In the genomic region with DNA sequence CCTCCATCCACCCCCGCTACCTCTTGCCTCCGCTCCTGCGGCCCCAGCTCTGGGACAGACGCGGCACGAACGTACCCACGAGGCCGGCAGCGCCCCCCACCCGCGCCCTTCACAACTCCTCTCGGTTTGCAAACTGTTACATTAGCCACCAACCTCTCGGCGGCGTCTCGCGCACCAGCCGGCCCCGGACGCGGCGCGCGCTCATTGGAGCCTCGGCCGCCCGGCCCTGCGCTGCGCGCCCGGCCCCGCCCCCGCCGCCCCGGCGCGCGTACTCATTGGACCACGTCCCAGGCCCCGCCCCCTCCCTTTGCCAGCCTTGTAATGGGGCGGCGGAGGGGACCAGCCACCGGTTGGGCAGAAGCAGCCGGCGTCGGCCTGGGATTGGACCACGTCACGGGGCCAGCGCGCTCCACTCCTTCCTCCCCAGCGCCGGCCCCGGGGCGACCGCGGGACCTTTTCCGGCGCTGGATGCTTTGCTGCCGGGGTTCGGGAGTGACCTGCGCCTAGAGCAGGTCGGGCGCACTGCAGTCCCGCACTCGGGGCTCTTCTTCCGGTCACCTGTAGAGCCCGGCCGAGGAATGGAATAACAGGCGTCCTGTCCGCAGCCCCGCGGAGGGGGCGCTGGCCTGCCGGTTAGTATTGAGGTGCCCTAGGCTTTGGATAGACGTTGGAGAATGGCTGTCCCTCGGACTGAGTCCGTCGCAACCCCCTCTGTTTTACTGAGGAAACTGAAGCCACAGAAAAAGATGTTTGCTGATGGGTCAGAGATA, we compare ENCODE assay signal across 8 cellular contexts. TPM values are rescaled to one million over a fixed set of nuclear protein-coding genes. Genes with fewer than 3 reads are reported as not detected.
DNase-seq lines count a peak whose midpoint lies in the region; ATAC-seq and TF ChIP-seq lines count a peak whose summit lies in the region.

A gene with protein sequence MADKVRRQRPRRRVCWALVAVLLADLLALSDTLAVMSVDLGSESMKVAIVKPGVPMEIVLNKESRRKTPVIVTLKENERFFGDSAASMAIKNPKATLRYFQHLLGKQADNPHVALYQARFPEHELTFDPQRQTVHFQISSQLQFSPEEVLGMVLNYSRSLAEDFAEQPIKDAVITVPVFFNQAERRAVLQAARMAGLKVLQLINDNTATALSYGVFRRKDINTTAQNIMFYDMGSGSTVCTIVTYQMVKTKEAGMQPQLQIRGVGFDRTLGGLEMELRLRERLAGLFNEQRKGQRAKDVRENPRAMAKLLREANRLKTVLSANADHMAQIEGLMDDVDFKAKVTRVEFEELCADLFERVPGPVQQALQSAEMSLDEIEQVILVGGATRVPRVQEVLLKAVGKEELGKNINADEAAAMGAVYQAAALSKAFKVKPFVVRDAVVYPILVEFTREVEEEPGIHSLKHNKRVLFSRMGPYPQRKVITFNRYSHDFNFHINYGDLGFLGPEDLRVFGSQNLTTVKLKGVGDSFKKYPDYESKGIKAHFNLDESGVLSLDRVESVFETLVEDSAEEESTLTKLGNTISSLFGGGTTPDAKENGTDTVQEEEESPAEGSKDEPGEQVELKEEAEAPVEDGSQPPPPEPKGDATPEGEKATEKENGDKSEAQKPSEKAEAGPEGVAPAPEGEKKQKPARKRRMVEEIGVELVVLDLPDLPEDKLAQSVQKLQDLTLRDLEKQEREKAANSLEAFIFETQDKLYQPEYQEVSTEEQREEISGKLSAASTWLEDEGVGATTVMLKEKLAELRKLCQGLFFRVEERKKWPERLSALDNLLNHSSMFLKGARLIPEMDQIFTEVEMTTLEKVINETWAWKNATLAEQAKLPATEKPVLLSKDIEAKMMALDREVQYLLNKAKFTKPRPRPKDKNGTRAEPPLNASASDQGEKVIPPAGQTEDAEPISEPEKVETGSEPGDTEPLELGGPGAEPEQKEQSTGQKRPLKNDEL (minus strand): TSS at position 206 of the 770 bp plus-strand sequence. CDS start 1,045 bp downstream, outside the sequence.

- H3K27me3 Mint-ChIP-seq in CD14-positive monocyte (ENCODE audit: low read depth in 3 of 3): peaks cover 0 to 1% (median 0%) of the 10 kb centered on the region in 3 donors

- H3K27ac Mint-ChIP-seq in CD14-positive monocyte: peak within 1 kb of the TSS; percentile 89 to 96 (median 96)

- H3K4me1 ChIP-seq in liver (ENCODE audit: control insufficient read depth in 4 of 4, insufficient read depth in 4 of 4, low read length in 3 of 4): peaks cover 0 to 23% (median 16%) of the 10 kb centered on the region in 4 donors

- TF ChIP-seq CTCF in CD14-positive monocyte (IDR thresholded peaks at IDR 0.05): no peak
- TF ChIP-seq CTCF in liver (IDR thresholded peaks at IDR 0.05; ENCODE audit: low read depth, low read length, missing input control): peak; percentile 2

- H3K36me3 Mint-ChIP-seq in CD14-positive monocyte: peaks cover 34 to 49% of the 10 kb centered on the region in 2 donors

- H3K27me3 ChIP-seq in liver (ENCODE audit: control insufficient read depth in 4 of 4, insufficient read depth in 4 of 4, low read length in 3 of 4): no peaks in the 10 kb centered on the region

- H3K9ac ChIP-seq in liver (ENCODE audit: low read depth in 1 of 2, low read length in 2 of 2): peak within 1 kb of the TSS; percentile 75

- peak within 1 kb of the TSS; percentile 81 to 86 for H3K27ac ChIP-seq in liver (ENCODE audit: low read depth in 1 of 2, low read length in 2 of 2)

- under 1% methylated on average over 79 of the region's 79 CpGs for WGBS in liver

- H3K4me1 Mint-ChIP-seq in CD14-positive monocyte: peaks cover 21% of the 10 kb centered on the region

- H3K9me3 ChIP-seq in liver (ENCODE audit: control insufficient read depth in 4 of 4, low read length in 3 of 4): no peaks in the 10 kb centered on the region

- no peaks in the 10 kb centered on the region for H3K9me3 Mint-ChIP-seq in CD14-positive monocyte

- DNase-seq in CD14-positive monocyte (ENCODE audit: low spot score): peak; percentile 98
- peak; percentile 59 for DNase-seq in NCI-H748 treated with DMSO at 0.1 percent for 48 hours (lab: John Stamatoyannopoulos, UW)
- DNase-seq in activated CD4-positive, alpha-beta T cell treated with anti-CD3 and anti-CD28 coated beads, Interleukin-2, amount 50 U/mL, for 4 hours: peak; percentile 97 to 98
- DNase-seq in dermis blood vessel endothelial cell: peak; percentile 98
- DNase-seq in stimulated activated CD4-positive, alpha-beta T cell treated with anti-CD3 and anti-CD28 coated beads, Interleukin-4, amount 100 ng/mL, for 24 hours: peak; percentile 99

- peak; percentile 92 for ATAC-seq in GM19372 (IDR thresholded peaks at IDR 0.05; ENCODE audit: low read depth, unreplicated experiment)
- ATAC-seq in HG03558 (IDR thresholded peaks at IDR 0.05; ENCODE audit: extremely low read depth, unreplicated experiment): peak; percentile 85

- peaks cover 17 to 30% (median 25%) of the 10 kb centered on the region in 4 donors for H3K36me3 ChIP-seq in liver (ENCODE audit: control insufficient read depth in 4 of 4, insufficient read depth in 3 of 4, low read depth in 1 of 4, low read length in 3 of 4)

- intact Hi-C loops in CD14-positive monocyte (cut with micrococcal nuclease): loop anchor here in 1 of 2 donors (2.0 kb wide), 2 partner anchors 26 to 38 kb away; partner anchors contain the start of gene SLC37A4

- peak in 1 of 2 donors; percentile 53 for TF ChIP-seq RAD21 in liver (IDR thresholded peaks at IDR 0.05)

- peak within 1 kb of the TSS; percentile 93 to 94 for H3K4me3 Mint-ChIP-seq in CD14-positive monocyte

- H3K4me3 ChIP-seq in liver (ENCODE audit: low read depth in 1 of 3, low read length in 3 of 3): peak within 1 kb of the TSS; percentile 88 to 94 (median 90)

TF ChIP-seq in liver, 16 proteins besides CTCF, POLR2A, EP300 and RAD21:
- TF ChIP-seq ZBTB33 (IDR thresholded peaks at IDR 0.05): no peak
- peak; percentile 82 for TF ChIP-seq SP1 (IDR thresholded peaks at IDR 0.05)
- TF ChIP-seq MAX (IDR thresholded peaks at IDR 0.05): no peak
- peak in 1 of 2 donors; percentile 28 for TF ChIP-seq EGR1 (IDR thresholded peaks at IDR 0.05; ENCODE audit: low read depth in 2 of 2)
- TF ChIP-seq, protein P1, sequence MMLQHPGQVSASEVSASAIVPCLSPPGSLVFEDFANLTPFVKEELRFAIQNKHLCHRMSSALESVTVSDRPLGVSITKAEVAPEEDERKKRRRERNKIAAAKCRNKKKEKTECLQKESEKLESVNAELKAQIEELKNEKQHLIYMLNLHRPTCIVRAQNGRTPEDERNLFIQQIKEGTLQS (IDR thresholded peaks at IDR 0.05): no peak
- TF ChIP-seq TAF1 (conservative IDR thresholded peaks at IDR 0.05): peak; percentile 68
- TF ChIP-seq FOXA1 (IDR thresholded peaks at IDR 0.05): no peak
- TF ChIP-seq FOXA2 (IDR thresholded peaks at IDR 0.05): no peak
- peak; percentile 21 for TF ChIP-seq NR2F2 (IDR thresholded peaks at IDR 0.05)
- TF ChIP-seq HNF4G (IDR thresholded peaks at IDR 0.05): no peak
- peak; percentile 82 for TF ChIP-seq YY1 (IDR thresholded peaks at IDR 0.05)
- TF ChIP-seq RXRA (IDR thresholded peaks at IDR 0.05): peak; percentile 64 to 77
- peak in 1 of 2 donors; percentile 87 for TF ChIP-seq GABPA (IDR thresholded peaks at IDR 0.05 in 1 of 2, conservative IDR thresholded peaks at IDR 0.05 in 1 of 2)
- TF ChIP-seq HNF4A (conservative IDR thresholded peaks at IDR 0.05): peak in 1 of 2 donors; percentile 14
- TF ChIP-seq, protein P2, sequence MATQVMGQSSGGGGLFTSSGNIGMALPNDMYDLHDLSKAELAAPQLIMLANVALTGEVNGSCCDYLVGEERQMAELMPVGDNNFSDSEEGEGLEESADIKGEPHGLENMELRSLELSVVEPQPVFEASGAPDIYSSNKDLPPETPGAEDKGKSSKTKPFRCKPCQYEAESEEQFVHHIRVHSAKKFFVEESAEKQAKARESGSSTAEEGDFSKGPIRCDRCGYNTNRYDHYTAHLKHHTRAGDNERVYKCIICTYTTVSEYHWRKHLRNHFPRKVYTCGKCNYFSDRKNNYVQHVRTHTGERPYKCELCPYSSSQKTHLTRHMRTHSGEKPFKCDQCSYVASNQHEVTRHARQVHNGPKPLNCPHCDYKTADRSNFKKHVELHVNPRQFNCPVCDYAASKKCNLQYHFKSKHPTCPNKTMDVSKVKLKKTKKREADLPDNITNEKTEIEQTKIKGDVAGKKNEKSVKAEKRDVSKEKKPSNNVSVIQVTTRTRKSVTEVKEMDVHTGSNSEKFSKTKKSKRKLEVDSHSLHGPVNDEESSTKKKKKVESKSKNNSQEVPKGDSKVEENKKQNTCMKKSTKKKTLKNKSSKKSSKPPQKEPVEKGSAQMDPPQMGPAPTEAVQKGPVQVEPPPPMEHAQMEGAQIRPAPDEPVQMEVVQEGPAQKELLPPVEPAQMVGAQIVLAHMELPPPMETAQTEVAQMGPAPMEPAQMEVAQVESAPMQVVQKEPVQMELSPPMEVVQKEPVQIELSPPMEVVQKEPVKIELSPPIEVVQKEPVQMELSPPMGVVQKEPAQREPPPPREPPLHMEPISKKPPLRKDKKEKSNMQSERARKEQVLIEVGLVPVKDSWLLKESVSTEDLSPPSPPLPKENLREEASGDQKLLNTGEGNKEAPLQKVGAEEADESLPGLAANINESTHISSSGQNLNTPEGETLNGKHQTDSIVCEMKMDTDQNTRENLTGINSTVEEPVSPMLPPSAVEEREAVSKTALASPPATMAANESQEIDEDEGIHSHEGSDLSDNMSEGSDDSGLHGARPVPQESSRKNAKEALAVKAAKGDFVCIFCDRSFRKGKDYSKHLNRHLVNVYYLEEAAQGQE (IDR thresholded peaks at IDR 0.05): peak; percentile 70
TF ChIP-seq in liver: peak in this region for 9.

RNA-seq across cellular contexts. Expression of the gene that starts here (rescaled TPM):
- polyA plus RNA-seq in CD14-positive monocyte: 1 to 10 TPM; 8.4 to 8.6 TPM
- 194 and 353 TPM in 2 replicates for total RNA-seq in dermis blood vessel endothelial cell
- total RNA-seq in liver: 100 to 1,000 TPM in 1 of 2 donors, 10 to 100 TPM in 1; 46.3 to 270 TPM
- 100 to 1,000 TPM in 1 of 2 donors, 10 to 100 TPM in 1; 41.6 to 191 TPM for polyA plus RNA-seq in liver

Comparison
In these comparisons a context has a peak if more than half of its experiments do, and no peak if none do; other contexts are left out.
1. Peak in every context shown above with its lines: DNase-seq, ATAC-seq, H3K4me3 ChIP-seq and H3K27ac ChIP-seq.
2. RNA of the gene that starts here (polyA plus RNA-seq): 41.6 to 191 TPM in liver; 8.4 to 8.6 TPM in CD14-positive monocyte; every median in the first group is over 4 times any median in the second.